Comparison of ENCODE assay signal across 8 cellular contexts in the genomic region with DNA sequence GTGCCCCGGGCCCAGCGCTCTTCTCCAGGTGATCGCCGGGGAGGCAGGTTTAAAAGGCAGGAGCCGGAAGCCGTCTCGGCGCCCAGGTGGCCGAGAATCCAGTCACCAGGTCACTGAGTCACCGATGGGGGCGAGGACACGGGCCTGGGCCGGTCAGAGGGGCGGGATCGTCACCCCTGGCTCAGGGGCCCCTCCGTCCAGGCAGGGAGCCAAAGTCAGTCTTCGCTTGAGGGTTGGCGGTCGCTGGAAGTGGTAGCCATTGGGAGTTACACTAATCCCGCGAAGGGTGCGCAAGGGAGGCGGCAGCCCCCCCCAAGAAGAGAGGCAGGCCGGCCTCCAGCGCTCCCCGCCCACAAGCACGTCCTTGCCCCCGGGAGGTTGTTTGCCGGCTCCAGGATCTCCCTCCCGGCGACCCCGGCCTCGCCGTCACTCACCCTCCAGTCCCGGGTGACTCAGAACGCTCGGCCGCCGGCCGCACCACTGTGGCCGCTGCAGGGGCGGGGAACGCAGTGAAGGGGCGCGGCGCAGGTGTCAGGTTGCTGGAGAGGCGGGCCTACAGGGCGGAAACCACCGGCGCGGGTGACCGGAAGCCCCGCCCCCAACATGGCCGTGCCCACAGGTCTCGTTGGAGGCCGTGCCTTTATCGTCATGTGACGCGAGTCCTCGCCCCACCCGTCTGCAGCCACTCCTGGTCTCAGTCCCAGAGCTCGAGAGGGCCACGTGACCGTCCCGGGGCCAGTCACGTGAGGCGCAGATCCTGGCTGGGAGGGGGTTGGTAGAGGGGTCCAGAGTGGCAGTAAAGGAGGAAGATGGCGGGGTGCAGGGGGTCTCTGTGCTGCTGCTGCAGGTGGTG. TPM values are rescaled to one million over a fixed set of nuclear protein-coding genes. Genes with fewer than 3 reads are reported as not detected.
DNase-seq lines count a peak whose midpoint lies in the region; TF ChIP-seq lines count a peak whose summit lies in the region.

A gene with protein sequence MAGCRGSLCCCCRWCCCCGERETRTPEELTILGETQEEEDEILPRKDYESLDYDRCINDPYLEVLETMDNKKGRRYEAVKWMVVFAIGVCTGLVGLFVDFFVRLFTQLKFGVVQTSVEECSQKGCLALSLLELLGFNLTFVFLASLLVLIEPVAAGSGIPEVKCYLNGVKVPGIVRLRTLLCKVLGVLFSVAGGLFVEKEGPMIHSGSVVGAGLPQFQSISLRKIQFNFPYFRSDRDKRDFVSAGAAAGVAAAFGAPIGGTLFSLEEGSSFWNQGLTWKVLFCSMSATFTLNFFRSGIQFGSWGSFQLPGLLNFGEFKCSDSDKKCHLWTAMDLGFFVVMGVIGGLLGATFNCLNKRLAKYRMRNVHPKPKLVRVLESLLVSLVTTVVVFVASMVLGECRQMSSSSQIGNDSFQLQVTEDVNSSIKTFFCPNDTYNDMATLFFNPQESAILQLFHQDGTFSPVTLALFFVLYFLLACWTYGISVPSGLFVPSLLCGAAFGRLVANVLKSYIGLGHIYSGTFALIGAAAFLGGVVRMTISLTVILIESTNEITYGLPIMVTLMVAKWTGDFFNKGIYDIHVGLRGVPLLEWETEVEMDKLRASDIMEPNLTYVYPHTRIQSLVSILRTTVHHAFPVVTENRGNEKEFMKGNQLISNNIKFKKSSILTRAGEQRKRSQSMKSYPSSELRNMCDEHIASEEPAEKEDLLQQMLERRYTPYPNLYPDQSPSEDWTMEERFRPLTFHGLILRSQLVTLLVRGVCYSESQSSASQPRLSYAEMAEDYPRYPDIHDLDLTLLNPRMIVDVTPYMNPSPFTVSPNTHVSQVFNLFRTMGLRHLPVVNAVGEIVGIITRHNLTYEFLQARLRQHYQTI (plus strand): TSS at position 738 of the 853 bp plus-strand sequence. CDS start 72 bp downstream, at position 810.
Gene MTHFR, minus strand, starts transcription at position 511 of the 853 bp plus-strand sequence. CDS start 2,848 bp downstream, outside the sequence.

- H3K27me3 ChIP-seq in suprapubic skin: no peaks in the 10 kb centered on the region

- H3K36me3 ChIP-seq in suprapubic skin: peaks cover 25% of the 10 kb centered on the region

- H3K36me3 Mint-ChIP-seq in activated naive CD4-positive, alpha-beta T cell treated with anti-CD3 and anti-CD28 coated beads, Interleukin-2, amount 10 ng/mL, durations not matched to agents 7 days and 5 days: peaks cover 31% of the 10 kb centered on the region

- peak within 1 kb of the TSS; percentile 88 for H3K4me3 Mint-ChIP-seq in activated naive CD4-positive, alpha-beta T cell treated with anti-CD3 and anti-CD28 coated beads, Interleukin-2, amount 10 ng/mL, durations not matched to agents 7 days and 5 days

- WGBS in suprapubic skin: 0% methylated on average over 14 of the region's 68 CpGs

- DNase-seq in GM03348 (ENCODE audit: low spot score): peak; percentile 98
- DNase-seq in HFF-Myc (ENCODE audit: extremely low read depth, low read depth): peak; percentile 94
- DNase-seq in NAMALWA (ENCODE audit: low spot score): peak; percentile 100
- peak; percentile 98 for DNase-seq in SK-N-DZ (ENCODE audit: low spot score)
- peak; percentile 100 for DNase-seq in activated naive CD4-positive, alpha-beta T cell treated with anti-CD3 and anti-CD28 coated beads, Interleukin-2, amount 10 ng/mL, durations not matched to agents 7 days and 5 days
- DNase-seq in germinal center (ENCODE audit: low spot score): peak; percentile 98
- DNase-seq in nucleus accumbens (lab: John Stamatoyannopoulos, UW): peak; percentile 67 to 99 (median 98)
- DNase-seq in suprapubic skin (ENCODE audit: low spot score in 2 of 2): peak; percentile 100

- CTCF ChIA-PET in activated naive CD4-positive, alpha-beta T cell treated with anti-CD3 and anti-CD28 coated beads, Interleukin-2, amount 10 ng/mL, durations not matched to agents 7 days and 5 days (lab: Charles Lee): interaction anchor here (1.1 kb wide), 1 partner anchor 141 kb away, joined by 3 read pairs; no protein-coding TSS in a partner anchor

- H3K9me3 ChIP-seq in suprapubic skin: no peaks in the 10 kb centered on the region

- TF ChIP-seq POLR2A in suprapubic skin (IDR thresholded peaks at IDR 0.05): peak; percentile 70 to 83

- peak within 1 kb of the TSS; percentile 85 for H3K27ac Mint-ChIP-seq in activated naive CD4-positive, alpha-beta T cell treated with anti-CD3 and anti-CD28 coated beads, Interleukin-2, amount 10 ng/mL, durations not matched to agents 7 days and 5 days

- peak within 1 kb of the TSS; percentile 97 for H3K27ac ChIP-seq in suprapubic skin

- TF ChIP-seq EP300 in suprapubic skin (IDR thresholded peaks at IDR 0.05): no peak

- no peak for TF ChIP-seq CTCF in HFF-Myc (IDR thresholded peaks at IDR 0.05; ENCODE audit: low read depth, low read length, missing control alignments)
- TF ChIP-seq CTCF in suprapubic skin (IDR thresholded peaks at IDR 0.05): no peak

- H3K4me3 ChIP-seq in HFF-Myc (replicated peaks; ENCODE audit: low read depth, low read length) (peak within 1 kb of the TSS; percentile 84), suprapubic skin (peak within 1 kb of the TSS; percentile 76)

- H3K27me3 Mint-ChIP-seq in activated naive CD4-positive, alpha-beta T cell treated with anti-CD3 and anti-CD28 coated beads, Interleukin-2, amount 10 ng/mL, durations not matched to agents 7 days and 5 days: no peaks in the 10 kb centered on the region

- no peaks in the 10 kb centered on the region for H3K9me3 Mint-ChIP-seq in activated naive CD4-positive, alpha-beta T cell treated with anti-CD3 and anti-CD28 coated beads, Interleukin-2, amount 10 ng/mL, durations not matched to agents 7 days and 5 days

- H3K4me1 ChIP-seq in suprapubic skin: peaks cover 62% of the 10 kb centered on the region

- peaks cover 68% of the 10 kb centered on the region for H3K4me1 Mint-ChIP-seq in activated naive CD4-positive, alpha-beta T cell treated with anti-CD3 and anti-CD28 coated beads, Interleukin-2, amount 10 ng/mL, durations not matched to agents 7 days and 5 days

RNA-seq across cellular contexts. Expression of the first gene that starts in this region (rescaled TPM):
- polyA plus RNA-seq in SK-N-DZ (2014; cell fraction: cytosol; rRNA removed): 11.0 and 17.0 TPM in 2 replicates
- polyA plus RNA-seq in SK-N-DZ (2014; cell fraction: nucleus; rRNA removed): 22.8 and 55.1 TPM in 2 replicates
- total RNA-seq in suprapubic skin: 10 to 100 TPM in 2 of 4 donors, 1 to 10 TPM in 2; 6.2 to 22.5 (median 10.2) TPM

RNA-seq across cellular contexts. Expression of gene MTHFR, which starts in this region (rescaled TPM):
- polyA plus RNA-seq in SK-N-DZ (2014; cell fraction: cytosol; rRNA removed): 1.4 and 3.6 TPM in 2 replicates
- 4.4 and 8.1 TPM in 2 replicates for polyA plus RNA-seq in SK-N-DZ (2014; cell fraction: nucleus; rRNA removed)
- total RNA-seq in suprapubic skin: 10 to 100 TPM; 35.0 to 57.5 (median 39.7) TPM

Comparison
In these comparisons a context has a peak if more than half of its experiments do, and no peak if none do; other contexts are left out.
1. Peak in every context shown above with its lines: DNase-seq, H3K4me3 ChIP-seq and H3K27ac ChIP-seq.